Comparison of ENCODE assay signal across 1 cellular context in the genomic region with DNA sequence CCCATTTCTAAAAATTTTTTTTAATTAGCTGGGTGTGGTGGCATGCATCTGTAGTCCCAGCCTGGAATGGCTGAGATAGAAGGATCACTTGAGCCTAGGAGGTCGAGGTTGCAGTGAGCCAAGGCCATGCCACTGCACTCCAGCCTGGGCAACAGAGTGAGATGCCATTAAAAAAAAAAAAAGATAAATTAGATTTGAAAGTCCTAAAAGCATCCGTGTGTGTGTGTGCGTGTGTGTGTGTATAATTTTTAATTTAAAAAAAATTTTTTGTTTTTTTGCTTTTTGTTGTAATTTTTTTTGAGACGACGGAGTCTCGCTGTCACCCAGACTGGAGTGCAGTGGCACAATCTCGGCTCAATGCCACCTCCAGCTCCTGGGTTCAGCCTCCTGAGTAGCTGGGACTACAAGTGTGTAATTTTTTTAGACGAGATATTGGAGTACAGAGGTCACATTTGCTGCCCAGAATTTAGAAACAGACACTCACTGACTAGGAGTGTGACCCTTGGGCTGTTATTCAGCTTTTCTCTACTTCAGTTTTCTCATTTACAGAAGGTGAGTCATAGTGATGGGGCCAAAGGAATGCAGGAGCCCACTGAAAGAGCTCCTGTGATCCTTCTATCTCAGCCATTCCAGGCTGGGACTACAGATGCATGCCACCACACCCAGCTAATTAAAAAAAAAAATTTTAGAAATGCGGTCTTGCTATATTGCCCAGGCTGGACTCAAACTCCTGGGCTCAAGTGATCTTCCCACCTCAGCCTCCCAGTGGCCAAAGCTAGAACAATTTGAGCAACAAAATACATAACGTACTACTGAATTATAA.
TF ChIP-seq lines count a peak whose summit lies in the region.

No MANE protein-coding gene starts in this region.

TF ChIP-seq in HepG2, 621 proteins besides CTCF, POLR2A, EP300 and RAD21 (continued from another document and continues in another):
- TF ChIP-seq, protein P1, sequence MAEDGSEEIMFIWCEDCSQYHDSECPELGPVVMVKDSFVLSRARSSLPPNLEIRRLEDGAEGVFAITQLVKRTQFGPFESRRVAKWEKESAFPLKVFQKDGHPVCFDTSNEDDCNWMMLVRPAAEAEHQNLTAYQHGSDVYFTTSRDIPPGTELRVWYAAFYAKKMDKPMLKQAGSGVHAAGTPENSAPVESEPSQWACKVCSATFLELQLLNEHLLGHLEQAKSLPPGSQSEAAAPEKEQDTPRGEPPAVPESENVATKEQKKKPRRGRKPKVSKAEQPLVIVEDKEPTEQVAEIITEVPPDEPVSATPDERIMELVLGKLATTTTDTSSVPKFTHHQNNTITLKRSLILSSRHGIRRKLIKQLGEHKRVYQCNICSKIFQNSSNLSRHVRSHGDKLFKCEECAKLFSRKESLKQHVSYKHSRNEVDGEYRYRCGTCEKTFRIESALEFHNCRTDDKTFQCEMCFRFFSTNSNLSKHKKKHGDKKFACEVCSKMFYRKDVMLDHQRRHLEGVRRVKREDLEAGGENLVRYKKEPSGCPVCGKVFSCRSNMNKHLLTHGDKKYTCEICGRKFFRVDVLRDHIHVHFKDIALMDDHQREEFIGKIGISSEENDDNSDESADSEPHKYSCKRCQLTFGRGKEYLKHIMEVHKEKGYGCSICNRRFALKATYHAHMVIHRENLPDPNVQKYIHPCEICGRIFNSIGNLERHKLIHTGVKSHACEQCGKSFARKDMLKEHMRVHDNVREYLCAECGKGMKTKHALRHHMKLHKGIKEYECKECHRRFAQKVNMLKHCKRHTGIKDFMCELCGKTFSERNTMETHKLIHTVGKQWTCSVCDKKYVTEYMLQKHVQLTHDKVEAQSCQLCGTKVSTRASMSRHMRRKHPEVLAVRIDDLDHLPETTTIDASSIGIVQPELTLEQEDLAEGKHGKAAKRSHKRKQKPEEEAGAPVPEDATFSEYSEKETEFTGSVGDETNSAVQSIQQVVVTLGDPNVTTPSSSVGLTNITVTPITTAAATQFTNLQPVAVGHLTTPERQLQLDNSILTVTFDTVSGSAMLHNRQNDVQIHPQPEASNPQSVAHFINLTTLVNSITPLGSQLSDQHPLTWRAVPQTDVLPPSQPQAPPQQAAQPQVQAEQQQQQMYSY (CRISPR knock-in tag; IDR thresholded peaks at IDR 0.05): no peak
- TF ChIP-seq ZNF678 (CRISPR knock-in tag; IDR thresholded peaks at IDR 0.05) (no peak), PRPF4 (IDR thresholded peaks at IDR 0.05; ENCODE audit: low read depth, low read length, poor library complexity, severe bottlenecking) (no peak), ONECUT2 (CRISPR knock-in tag; IDR thresholded peaks at IDR 0.05) (no peak), NFATC3 (CRISPR knock-in tag; IDR thresholded peaks at IDR 0.05) (no peak), ZBTB21 (CRISPR knock-in tag; IDR thresholded peaks at IDR 0.05) (no peak), ZFP41 (CRISPR knock-in tag; IDR thresholded peaks at IDR 0.05; ENCODE audit: borderline replicate concordance) (no peak; the same call in 1 of the 2 replicates), GTF3A (CRISPR knock-in tag; conservative IDR thresholded peaks at IDR 0.05) (no peak), NKX3-1 (CRISPR knock-in tag; IDR thresholded peaks at IDR 0.05) (no peak), FOXP1 (IDR thresholded peaks at IDR 0.05) (no peak), FOXP1 (CRISPR knock-in tag; IDR thresholded peaks at IDR 0.05) (peak; percentile 17; the same call in 1 of the 2 replicates), ZNF597 (CRISPR knock-in tag; IDR thresholded peaks at IDR 0.05) (no peak), AKAP8 (CRISPR knock-in tag; IDR thresholded peaks at IDR 0.05) (no peak), ZNF572 (CRISPR knock-in tag; IDR thresholded peaks at IDR 0.05) (no peak), ZGPAT (CRISPR knock-in tag; IDR thresholded peaks at IDR 0.05) (no peak), ZNF362 (CRISPR knock-in tag; IDR thresholded peaks at IDR 0.05; ENCODE audit: borderline replicate concordance) (peak; percentile 69), ZNF432 (CRISPR knock-in tag; IDR thresholded peaks at IDR 0.05; ENCODE audit: borderline replicate concordance) (no peak), KMT2A (CRISPR knock-in tag; IDR thresholded peaks at IDR 0.05) (no peak), SOX6 (IDR thresholded peaks at IDR 0.05) (no peak), SOX6 (CRISPR knock-in tag; IDR thresholded peaks at IDR 0.05) (peak; percentile 37), CCAR2 (optimal IDR thresholded peaks at IDR 0.05; ENCODE audit: low read depth, low read length) (no peak), HOXA9 (CRISPR knock-in tag; IDR thresholded peaks at IDR 0.05; ENCODE audit: borderline replicate concordance) (no peak), MYNN (CRISPR knock-in tag; IDR thresholded peaks at IDR 0.05; ENCODE audit: low read depth) (no peak), ZNF562 (CRISPR knock-in tag; IDR thresholded peaks at IDR 0.05; ENCODE audit: borderline replicate concordance) (no peak), ELK4 (CRISPR knock-in tag; IDR thresholded peaks at IDR 0.05; ENCODE audit: borderline replicate concordance) (no peak), CBFB (CRISPR knock-in tag; IDR thresholded peaks at IDR 0.05) (no peak), ZNF768 (CRISPR knock-in tag; IDR thresholded peaks at IDR 0.05) (no peak), PTBP1 (IDR thresholded peaks at IDR 0.05; ENCODE audit: low read depth, low read length, poor library complexity, severe bottlenecking) (no peak), FIP1L1 (IDR thresholded peaks at IDR 0.05; ENCODE audit: borderline replicate concordance, insufficient read depth, low read depth, low read length) (no peak), HOMEZ (CRISPR knock-in tag; IDR thresholded peaks at IDR 0.05; ENCODE audit: low read depth) (no peak; the same call in 1 of the 2 replicates), JARID2 (CRISPR knock-in tag; IDR thresholded peaks at IDR 0.05; ENCODE audit: insufficient replicate concordance) (no peak), ZNF879 (CRISPR knock-in tag; IDR thresholded peaks at IDR 0.05) (no peak), ZNF780A (CRISPR knock-in tag; IDR thresholded peaks at IDR 0.05) (no peak), POLR2AphosphoS2 (IDR thresholded peaks at IDR 0.05; ENCODE audit: low read depth, low read length) (no peak), TCF12 (IDR thresholded peaks at IDR 0.05) (no peak), TCF12 (CRISPR knock-in tag; IDR thresholded peaks at IDR 0.05) (no peak), ZNF546 (CRISPR knock-in tag; conservative IDR thresholded peaks at IDR 0.05) (no peak), NR2C2 (CRISPR knock-in tag; IDR thresholded peaks at IDR 0.05; ENCODE audit: borderline replicate concordance) (no peak), HMGXB4 (CRISPR knock-in tag; IDR thresholded peaks at IDR 0.05; ENCODE audit: borderline replicate concordance in 1 of 2, low read depth in 1 of 2) (no peak), SMAD3 (CRISPR knock-in tag; IDR thresholded peaks at IDR 0.05) (no peak), ZNF251 (CRISPR knock-in tag; IDR thresholded peaks at IDR 0.05) (no peak)
- TF ChIP-seq, protein P2, sequence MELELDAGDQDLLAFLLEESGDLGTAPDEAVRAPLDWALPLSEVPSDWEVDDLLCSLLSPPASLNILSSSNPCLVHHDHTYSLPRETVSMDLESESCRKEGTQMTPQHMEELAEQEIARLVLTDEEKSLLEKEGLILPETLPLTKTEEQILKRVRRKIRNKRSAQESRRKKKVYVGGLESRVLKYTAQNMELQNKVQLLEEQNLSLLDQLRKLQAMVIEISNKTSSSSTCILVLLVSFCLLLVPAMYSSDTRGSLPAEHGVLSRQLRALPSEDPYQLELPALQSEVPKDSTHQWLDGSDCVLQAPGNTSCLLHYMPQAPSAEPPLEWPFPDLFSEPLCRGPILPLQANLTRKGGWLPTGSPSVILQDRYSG (CRISPR knock-in tag; IDR thresholded peaks at IDR 0.05): no peak
- TF ChIP-seq, protein P3, sequence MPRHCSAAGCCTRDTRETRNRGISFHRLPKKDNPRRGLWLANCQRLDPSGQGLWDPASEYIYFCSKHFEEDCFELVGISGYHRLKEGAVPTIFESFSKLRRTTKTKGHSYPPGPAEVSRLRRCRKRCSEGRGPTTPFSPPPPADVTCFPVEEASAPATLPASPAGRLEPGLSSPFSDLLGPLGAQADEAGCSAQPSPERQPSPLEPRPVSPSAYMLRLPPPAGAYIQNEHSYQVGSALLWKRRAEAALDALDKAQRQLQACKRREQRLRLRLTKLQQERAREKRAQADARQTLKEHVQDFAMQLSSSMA (CRISPR knock-in tag; IDR thresholded peaks at IDR 0.05): no peak
- TF ChIP-seq, protein P4, sequence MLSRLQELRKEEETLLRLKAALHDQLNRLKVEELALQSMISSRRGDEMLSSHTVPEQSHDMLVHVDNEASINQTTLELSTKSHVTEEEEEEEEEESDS (CRISPR knock-in tag; IDR thresholded peaks at IDR 0.05; ENCODE audit: borderline replicate concordance): no peak
- TF ChIP-seq, protein P5, sequence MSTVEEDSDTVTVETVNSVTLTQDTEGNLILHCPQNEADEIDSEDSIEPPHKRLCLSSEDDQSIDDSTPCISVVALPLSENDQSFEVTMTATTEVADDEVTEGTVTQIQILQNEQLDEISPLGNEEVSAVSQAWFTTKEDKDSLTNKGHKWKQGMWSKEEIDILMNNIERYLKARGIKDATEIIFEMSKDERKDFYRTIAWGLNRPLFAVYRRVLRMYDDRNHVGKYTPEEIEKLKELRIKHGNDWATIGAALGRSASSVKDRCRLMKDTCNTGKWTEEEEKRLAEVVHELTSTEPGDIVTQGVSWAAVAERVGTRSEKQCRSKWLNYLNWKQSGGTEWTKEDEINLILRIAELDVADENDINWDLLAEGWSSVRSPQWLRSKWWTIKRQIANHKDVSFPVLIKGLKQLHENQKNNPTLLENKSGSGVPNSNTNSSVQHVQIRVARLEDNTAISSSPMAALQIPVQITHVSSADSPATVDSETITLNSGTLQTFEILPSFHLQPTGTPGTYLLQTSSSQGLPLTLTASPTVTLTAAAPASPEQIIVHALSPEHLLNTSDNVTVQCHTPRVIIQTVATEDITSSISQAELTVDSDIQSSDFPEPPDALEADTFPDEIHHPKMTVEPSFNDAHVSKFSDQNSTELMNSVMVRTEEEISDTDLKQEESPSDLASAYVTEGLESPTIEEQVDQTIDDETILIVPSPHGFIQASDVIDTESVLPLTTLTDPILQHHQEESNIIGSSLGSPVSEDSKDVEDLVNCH (CRISPR knock-in tag; IDR thresholded peaks at IDR 0.05): no peak
- TF ChIP-seq, protein P6, sequence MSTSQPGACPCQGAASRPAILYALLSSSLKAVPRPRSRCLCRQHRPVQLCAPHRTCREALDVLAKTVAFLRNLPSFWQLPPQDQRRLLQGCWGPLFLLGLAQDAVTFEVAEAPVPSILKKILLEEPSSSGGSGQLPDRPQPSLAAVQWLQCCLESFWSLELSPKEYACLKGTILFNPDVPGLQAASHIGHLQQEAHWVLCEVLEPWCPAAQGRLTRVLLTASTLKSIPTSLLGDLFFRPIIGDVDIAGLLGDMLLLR (CRISPR knock-in tag; IDR thresholded peaks at IDR 0.05): no peak
